ENCODE assay signal across 21 cellular contexts in the genomic region with DNA sequence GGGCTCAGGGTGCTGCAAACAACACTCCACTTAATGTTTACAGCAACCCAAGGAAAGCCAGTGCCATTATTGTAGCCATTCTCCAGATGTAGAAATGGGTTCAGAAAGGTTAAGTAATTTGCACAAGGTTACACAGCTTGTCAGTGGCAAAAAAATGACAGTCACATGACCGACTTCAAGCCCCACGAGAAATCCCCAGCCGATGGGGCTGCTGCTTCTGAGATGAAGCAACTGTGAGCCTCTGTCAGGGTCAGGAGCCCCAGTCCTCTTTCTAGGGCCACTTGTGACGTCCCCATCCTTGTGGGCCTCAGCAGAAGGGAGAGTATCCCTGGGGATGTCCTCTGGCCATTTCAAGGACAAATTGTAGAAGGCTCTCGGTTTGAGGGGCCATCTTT. TPM values are rescaled to one million over a fixed set of nuclear protein-coding genes. Genes with fewer than 3 reads are reported as not detected.
DNase-seq lines count a peak whose midpoint lies in the region; ATAC-seq, FAIRE-seq and TF ChIP-seq lines count a peak whose summit lies in the region.
"Had no signal": no experiment of that assay in that cellular context is flagged by ENCODE, and none has a peak within 500 bp of the region (broad histone marks: within the 10 kb centered on the region; RNA-seq: fewer than 3 reads in every experiment).

No MANE protein-coding gene starts in this region.

- TF ChIP-seq EP300 in Ishikawa (IDR thresholded peaks at IDR 0.05; ENCODE audit: borderline replicate concordance) (no peak), H1 (IDR thresholded peaks at IDR 0.05; ENCODE audit: borderline replicate concordance in 1 of 2, low read depth in 2 of 2, low read length in 2 of 2) (no peak)

- H3K56ac ChIP-seq in H1 (replicated peaks; ENCODE audit: insufficient read length, low read depth, low read length) = no peak overlapping the region

- no peak overlapping the region for H3K4me3 ChIP-seq in BLaER1
- no peak overlapping the region for H3K4me3 ChIP-seq in H1 (ENCODE audit: extremely low read depth in 1 of 4, insufficient read depth in 2 of 4, low read depth in 3 of 4, low read length in 4 of 4)
- H3K4me3 ChIP-seq in neutrophil (ENCODE audit: low read depth in 1 of 2, low read length in 1 of 2) = no peak overlapping the region
- H3K4me3 ChIP-seq: GM23338 had no signal

- H3K4me1 ChIP-seq in BLaER1 = peaks cover 48% of the 10 kb centered on the region
- peaks cover 0 to 5% (median 3%) of the 10 kb centered on the region in 4 experiments; a peak in 4 of 7 replicates for H3K4me1 ChIP-seq in H1 (replicated peaks in 1 of 4; ENCODE audit: control insufficient read depth in 3 of 4, insufficient read depth in 4 of 4, low read length in 3 of 4)
- H3K4me1 ChIP-seq in neutrophil (ENCODE audit: control insufficient read depth in 1 of 2, insufficient read depth in 1 of 2, low read depth in 1 of 2, low read length in 1 of 2) = peaks cover 24 to 25% of the 10 kb centered on the region in 2 experiments

- DNase-seq in H1 (ENCODE audit: low read depth in 1 of 2, low spot score in 2 of 2) (no peak), NCI-H1092 treated with DMSO at 0.1 percent for 48 hours (lab: John Stamatoyannopoulos, UW) (no peak), NCI-H128 (lab: John Stamatoyannopoulos, UW; ENCODE audit: unreplicated experiment) (no peak)
- DNase-seq: 8988T; Caco-2; CD4-positive, alpha-beta T cell; DMS79; GDM1; H7; KBM-7 had no signal

- H3K4ac ChIP-seq in H1 (replicated peaks; ENCODE audit: insufficient read length, low read depth, low read length) = no peak overlapping the region

- 85% methylated on average over 5 of the region's 5 CpGs; no CpG with 5 or more reads in 1 of the 2 experiments for WGBS in H1 (ENCODE audit: extremely low coverage in 1 of 2, insufficient coverage in 1 of 2, insufficient read length in 1 of 2, insufficient replicate concordance in 2 of 2, low coverage in 1 of 2, low lambda C conversion rate in 2 of 2, missing lambda C conversion rate in 1 of 2), 2 experiments

- H2BK120ac ChIP-seq in H1 (replicated peaks; ENCODE audit: low read depth, low read length) = no peak overlapping the region

- no peak overlapping the region for H2BK12ac ChIP-seq in H1 (ENCODE audit: low read depth, low read length)

- no peak for ATAC-seq in GM19397 (IDR thresholded peaks at IDR 0.05; ENCODE audit: unreplicated experiment)
- ATAC-seq: GM23338, HCT116 had no signal

- TF ChIP-seq POLR2A in H1 (IDR thresholded peaks at IDR 0.05; ENCODE audit: control extremely low read depth in 1 of 2, low read depth in 2 of 2, low read length in 2 of 2) = no peak

- H3K9ac ChIP-seq in BLaER1 = no peak overlapping the region
- H3K9ac ChIP-seq in H1 (replicated peaks in 1 of 4; ENCODE audit: extremely low read depth in 1 of 4, low read depth in 3 of 4, low read length in 3 of 4) = no peak overlapping the region

- peaks cover 0 to 2% of the 10 kb centered on the region in 2 experiments; a peak in 1 of 4 replicates for H3K79me2 ChIP-seq in H1 (ENCODE audit: control insufficient read depth in 1 of 2, insufficient read depth in 2 of 2, low read length in 2 of 2)

- FAIRE-seq in H1 (lab: Jason Lieb, UNC) = no peak
- FAIRE-seq: D721Med, GM12892, GM18507 had no signal

- CTCF ChIA-PET in H1 (lab: Charles Lee; ENCODE audit: partially characterized antibody) = interaction anchor here (0.6 to 16.2 kb wide), 9 partner anchors 12 to 159 kb away, joined by 3 to 420 read pairs (median 46); partner anchors contain the start of gene FOXO6

- H3K27me3 ChIP-seq in BLaER1 = no peaks in the 10 kb centered on the region
- H3K27me3 ChIP-seq in H1 (replicated peaks in 1 of 4; ENCODE audit: control insufficient read depth in 3 of 4, extremely low read depth in 1 of 4, insufficient read depth in 3 of 4, low read length in 3 of 4) = no peaks in the 10 kb centered on the region
- H3K27me3 ChIP-seq in neutrophil = peaks cover 13% of the 10 kb centered on the region

- H4K8ac ChIP-seq in H1 (ENCODE audit: extremely low read depth, insufficient read depth, low read length) = peak overlapping the region; percentile 29; the same call in 1 of the 2 replicates

- H2AK5ac ChIP-seq in H1 (ENCODE audit: low read depth, low read length) = no peak overlapping the region

- no peak overlapping the region for H2BK15ac ChIP-seq in H1 (ENCODE audit: low read length)

- H3K18ac ChIP-seq in H1 (ENCODE audit: extremely low read depth, low read length) = no peak overlapping the region

- no peak overlapping the region for H3K14ac ChIP-seq in H1 (ENCODE audit: insufficient read length)

- H3K9me3 ChIP-seq in BLaER1 (no peaks in the 10 kb centered on the region), H1 (ENCODE audit: insufficient read depth in 2 of 2, low read depth in 1 of 2, low read length in 1 of 2) (no peaks in the 10 kb centered on the region), neutrophil (no peaks in the 10 kb centered on the region)
- H3K9me3 ChIP-seq: Caco-2 had no signal

- H3K27ac ChIP-seq in BLaER1 (no peak overlapping the region), H1 (ENCODE audit: low read depth, low read length) (no peak overlapping the region), neutrophil (peak overlapping the region; percentile 87)
- H3K27ac ChIP-seq: C4-2B had no signal

- H4K91ac ChIP-seq in H1 (replicated peaks; ENCODE audit: insufficient read length, low read length) = no peak overlapping the region

- no peak overlapping the region for H3K23ac ChIP-seq in H1 (ENCODE audit: insufficient read length)

- no peak overlapping the region for H2BK5ac ChIP-seq in H1 (ENCODE audit: low read depth, low read length)

- H4K5ac ChIP-seq in H1 (ENCODE audit: insufficient read length, low read depth, low read length) = no peak overlapping the region

- H2AFZ ChIP-seq in H1 (ENCODE audit: low read length) = no peak overlapping the region
- H2AFZ ChIP-seq: GM23338 had no signal

- H3K36me3 ChIP-seq in BLaER1 = no peaks in the 10 kb centered on the region
- no peaks in the 10 kb centered on the region; a peak in 1 of 8 replicates for H3K36me3 ChIP-seq in H1 (ENCODE audit: control insufficient read depth in 2 of 4, insufficient read depth in 4 of 4, low read length in 3 of 4)
- H3K36me3 ChIP-seq in neutrophil = no peaks in the 10 kb centered on the region

- no peak overlapping the region for H2BK20ac ChIP-seq in H1 (ENCODE audit: low read length)

- no peak for TF ChIP-seq RAD21 in Ishikawa (IDR thresholded peaks at IDR 0.05; ENCODE audit: low read depth)
- TF ChIP-seq RAD21 in H1 (IDR thresholded peaks at IDR 0.05 in 1 of 2, conservative IDR thresholded peaks at IDR 0.05 in 1 of 2; ENCODE audit: low read depth in 2 of 2, low read length in 2 of 2) = no peak

- no peaks in the 10 kb centered on the region; the same call in 1 of the 2 replicates for H3K79me1 ChIP-seq in H1 (ENCODE audit: low read depth, low read length)

- H3K4me2 ChIP-seq in BLaER1 (peak overlapping the region; percentile 0; the same call in 1 of the 2 replicates), H1 (ENCODE audit: insufficient read depth in 1 of 2, low read depth in 2 of 2, low read length in 2 of 2) (no peak overlapping the region)
- H3K4me2 ChIP-seq: GM23338 had no signal

- no peaks in the 10 kb centered on the region for H4K20me1 ChIP-seq in BLaER1
- peaks cover 0 to 8% of the 10 kb centered on the region in 2 experiments for H4K20me1 ChIP-seq in H1 (replicated peaks in 1 of 2; ENCODE audit: control insufficient read depth in 1 of 2, insufficient read depth in 2 of 2, low read length in 2 of 2)

- peaks cover 7% of the 10 kb centered on the region; the same call in 1 of the 2 replicates for H3K23me2 ChIP-seq in H1 (ENCODE audit: low read depth, low read length)

- POLR2A ChIA-PET in H1 (lab: Charles Lee; ENCODE audit: partially characterized antibody) = interaction anchor here (0.9 kb wide), 1 partner anchor 108 kb away, joined by 3 read pairs; no protein-coding TSS in a partner anchor

- no peak for TF ChIP-seq CTCF in H1 (IDR thresholded peaks at IDR 0.05; ENCODE audit: control extremely low read depth in 1 of 3, insufficient read depth in 1 of 3, low read depth in 1 of 3, low read length in 3 of 3)
- TF ChIP-seq CTCF in neutrophil (IDR thresholded peaks at IDR 0.05) = no peak

TF ChIP-seq in Ishikawa, 13 proteins besides CTCF, POLR2A, EP300 and RAD21:
- TF ChIP-seq TEAD4 (IDR thresholded peaks at IDR 0.05) (no peak), NFIC (IDR thresholded peaks at IDR 0.05) (0 out of 2 replicates have a peak, but pooled peaks have one; percentile 2)

TF ChIP-seq in H1, 55 proteins besides CTCF, POLR2A, EP300 and RAD21 (continues in another document):
- no peak for TF ChIP-seq BACH1 (IDR thresholded peaks at IDR 0.05; ENCODE audit: low read length)
- no peak for TF ChIP-seq CBX5 (IDR thresholded peaks at IDR 0.05; ENCODE audit: low read depth, low read length)
- no peak for TF ChIP-seq GTF2F1 (IDR thresholded peaks at IDR 0.05; ENCODE audit: borderline replicate concordance, low read depth, low read length)
- no peak for TF ChIP-seq HDAC6 (IDR thresholded peaks at IDR 0.05; ENCODE audit: low read depth, low read length)
- TF ChIP-seq FOSL1 (IDR thresholded peaks at IDR 0.05; ENCODE audit: insufficient read depth, low read depth, low read length) = no peak

RNA-seq across cellular contexts. Expression of gene EDN2, which starts 54.8 kb away (rescaled TPM):
- total RNA-seq in H1 (2021; fragmentation: NEBNext Ultra II Directional; extraction: Animal tissue kit (Norgen Biotek cat#: 25700)) = 0.39 TPM in 1 of 2 replicates, not detected in the other
- polyA plus RNA-seq in H1 (2011; rRNA removed) = 0.32 and 0.39 TPM in 2 replicates
- 0.26 TPM for polyA plus RNA-seq in H1 (2011; cell fraction: cytosol; rRNA removed)
- 0.58 TPM for polyA plus RNA-seq in H1 (2011; cell fraction: nucleus; rRNA removed)
- polyA plus RNA-seq in H1 (2012, experiment 1 of 2) = not detected in 4 replicates
- polyA plus RNA-seq in H1 (2012, experiment 2 of 2) = 1.3 TPM
- 0.16 TPM for polyA plus RNA-seq in H1 (2013, experiment 1 of 2)
- 0.17 TPM for polyA plus RNA-seq in H1 (2013, experiment 2 of 2)
- not detected in 2 replicates for polyA minus RNA-seq in H1 (2011; rRNA and poly(A)+ RNA removed)
- polyA minus RNA-seq in H1 (2011; cell fraction: cytosol; rRNA and poly(A)+ RNA removed) = not detected
- 0.50 TPM for polyA minus RNA-seq in H1 (2011; cell fraction: nucleus; rRNA and poly(A)+ RNA removed)
- total RNA-seq: A673; Caco-2; CD4-positive, alpha-beta T cell; GM23338 had no signal
- polyA plus RNA-seq: GM23338 had no signal
